ENCODE assay signal across 17 cellular contexts in the genomic region with DNA sequence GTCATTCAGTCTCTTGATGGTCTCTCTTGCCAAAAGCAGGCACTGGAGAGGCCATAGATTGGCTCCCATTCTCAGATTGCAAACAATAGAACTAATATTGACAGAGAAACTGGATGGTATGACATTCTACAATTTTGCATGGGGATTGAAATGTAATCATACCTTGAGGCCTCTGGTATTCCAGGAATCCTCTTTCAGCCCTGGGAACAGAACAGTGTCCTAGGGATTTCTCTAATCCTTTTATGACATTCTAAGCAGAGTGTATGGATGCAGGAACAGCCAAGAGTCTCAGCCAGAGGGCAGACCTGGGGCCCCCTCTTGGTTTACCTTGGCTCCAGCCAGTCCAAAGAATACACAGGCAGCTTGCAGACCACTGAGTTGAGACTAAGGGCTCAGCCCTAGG.
A peak's percentile ranks its signal among the peaks of the same experiment; 100 is the strongest.
DNase-seq lines count a peak whose midpoint lies in the region; TF ChIP-seq lines count a peak whose summit lies in the region.
"Had no signal": no experiment of that assay in that cellular context is flagged by ENCODE, and none has a peak within 500 bp of the region (broad histone marks: within the 10 kb centered on the region; RNA-seq: fewer than 3 reads in every experiment).

No MANE protein-coding gene starts in this region.

- H3K9me3 Mint-ChIP-seq in neural progenitor cell, result no peaks in the 10 kb centered on the region
- H3K9me3 Mint-ChIP-seq: activated CD4-positive, alpha-beta memory T cell treated with anti-CD3 and anti-CD28 coated beads, Interleukin-2, amount 10 ng/mL, durations not matched to agents 7 days and 5 days had no signal

- H3K27me3 Mint-ChIP-seq in neural progenitor cell (ENCODE audit: insufficient read depth, low read depth), result peaks cover 10% of the 10 kb centered on the region
- H3K27me3 Mint-ChIP-seq: activated CD4-positive, alpha-beta memory T cell treated with anti-CD3 and anti-CD28 coated beads, Interleukin-2, amount 10 ng/mL, durations not matched to agents 7 days and 5 days had no signal

- no peaks in the 10 kb centered on the region for H3K36me3 Mint-ChIP-seq in neural progenitor cell

- no peaks in the 10 kb centered on the region for H3K79me2 ChIP-seq in neural progenitor cell (ENCODE audit: low read depth)

- H3F3A ChIP-seq in neural progenitor cell (ENCODE audit: low read depth), result peaks cover 11% of the 10 kb centered on the region

- H2AFZ ChIP-seq in neural progenitor cell (replicated peaks), result no peak overlapping the region

- H3K27ac ChIP-seq in neural progenitor cell, result peak overlapping the region; percentile 46
- H3K27ac ChIP-seq: BLaER1, skin epidermis, tibial artery had no signal

- H3K27me3 ChIP-seq in neural progenitor cell (no peaks in the 10 kb centered on the region), MG63 (no peaks in the 10 kb centered on the region)
- H3K27me3 ChIP-seq: tibial artery had no signal

- no peak overlapping the region for H3K9ac ChIP-seq in neural progenitor cell
- H3K9ac ChIP-seq: BLaER1 had no signal

- H3K4me3 ChIP-seq in choroid plexus epithelial cell (ENCODE audit: low read depth, low read length) (no peak overlapping the region), neural progenitor cell (no peak overlapping the region), MG63 (no peak overlapping the region)
- H3K4me3 ChIP-seq: BLaER1, skin epidermis, tibial artery had no signal

- H3K36me3 ChIP-seq in neural progenitor cell (no peaks in the 10 kb centered on the region), MG63 (no peaks in the 10 kb centered on the region)
- H3K36me3 ChIP-seq: BLaER1, tibial artery had no signal

- DNase-seq in ELF-1 (ENCODE audit: low read depth, low spot score) (peak; percentile 83), NCI-H82 treated with DMSO at 0.1 percent for 48 hours (lab: John Stamatoyannopoulos, UW; ENCODE audit: unreplicated experiment) (peak; percentile 61), choroid plexus epithelial cell (ENCODE audit: low read depth) (no peak), neural progenitor cell (ENCODE audit: low spot score) (peak; percentile 75), cerebellum (ENCODE audit: low spot score) (no peak), MG63 (no peak), globus pallidus (ENCODE audit: low spot score) (no peak), NCI-H187 treated with DMSO at 0.1 percent for 48 hours (lab: John Stamatoyannopoulos, UW) (no peak)
- DNase-seq: activated CD4-positive, alpha-beta memory T cell treated with anti-CD3 and anti-CD28 coated beads, Interleukin-2, amount 10 ng/mL, durations not matched to agents 7 days and 5 days; activated T-cell treated with anti-CD3 and anti-CD28 coated beads, Interleukin-2, amount 50 U/mL, for 48 hours; foreskin melanocyte; mammary epithelial cell; NCI-H2107; SHP77; tibial artery had no signal

- H3K4me3 Mint-ChIP-seq in neural progenitor cell, result no peak overlapping the region
- H3K4me3 Mint-ChIP-seq: activated CD4-positive, alpha-beta memory T cell treated with anti-CD3 and anti-CD28 coated beads, Interleukin-2, amount 10 ng/mL, durations not matched to agents 7 days and 5 days had no signal

- peak overlapping the region; percentile 45 for H3K4me2 ChIP-seq in neural progenitor cell
- H3K4me2 ChIP-seq: BLaER1 had no signal

- peak overlapping the region; percentile 4 for H3K27ac Mint-ChIP-seq in neural progenitor cell
- H3K27ac Mint-ChIP-seq: activated CD4-positive, alpha-beta memory T cell treated with anti-CD3 and anti-CD28 coated beads, Interleukin-2, amount 10 ng/mL, durations not matched to agents 7 days and 5 days had no signal

- H3K9me3 ChIP-seq in neural progenitor cell (ENCODE audit: low read depth) (no peaks in the 10 kb centered on the region), MG63 (no peaks in the 10 kb centered on the region; the same call in 1 of the 2 replicates)
- H3K9me3 ChIP-seq: BLaER1, tibial artery had no signal

- peaks cover 27% of the 10 kb centered on the region for H3K4me1 ChIP-seq in neural progenitor cell

- TF ChIP-seq CTCF in choroid plexus epithelial cell (conservative IDR thresholded peaks at IDR 0.05; ENCODE audit: low read depth, low read length), result peak; percentile 22
- TF ChIP-seq CTCF in neural progenitor cell (IDR thresholded peaks at IDR 0.05), result peak; percentile 34

- no peaks in the 10 kb centered on the region for H4K20me1 ChIP-seq in neural progenitor cell (ENCODE audit: low read depth)

- peaks cover 8% of the 10 kb centered on the region for H3K4me1 Mint-ChIP-seq in neural progenitor cell
- H3K4me1 Mint-ChIP-seq: activated CD4-positive, alpha-beta memory T cell treated with anti-CD3 and anti-CD28 coated beads, Interleukin-2, amount 10 ng/mL, durations not matched to agents 7 days and 5 days had no signal

Comparison
In these comparisons a context has a peak if more than half of its experiments do, and no peak if none do; other contexts are left out.
1. DNase-seq: peak in ELF-1 (single experiment), NCI-H82 treated with DMSO at 0.1 percent for 48 hours (single experiment) and neural progenitor cell (single experiment); none in choroid plexus epithelial cell (single experiment), cerebellum (single experiment), MG63 (single experiment), globus pallidus (single experiment) and NCI-H187 treated with DMSO at 0.1 percent for 48 hours (single experiment).